In genomic region chr7:100087055-100087750, GRCh38 we compare ENCODE assay signal across 9 cellular contexts. TPM values are rescaled to one million over a fixed set of nuclear protein-coding genes. Genes with fewer than 3 reads are reported as not detected.
DNase-seq lines count a peak whose midpoint lies in the region; ATAC-seq and TF ChIP-seq lines count a peak whose summit lies in the region.
"Had no signal": no experiment of that assay in that cellular context is flagged by ENCODE, and none has a peak within 500 bp of the region (broad histone marks: within the 10 kb centered on the region; RNA-seq: fewer than 3 reads in every experiment).

No MANE protein-coding gene starts in this region.

- peaks cover 0 to 13% of the 10 kb centered on the region in 2 donors for H3K36me3 ChIP-seq in vagina

- H3K4me3 Mint-ChIP-seq in activated naive CD4-positive, alpha-beta T cell treated with anti-CD3 and anti-CD28 coated beads, Interleukin-2, amount 50 U/mL, for 24 hours: peak overlapping the region; percentile 57
- peak overlapping the region; percentile 32 for H3K4me3 Mint-ChIP-seq in activated T-helper 2 cell treated with anti-CD3 and anti-CD28 coated beads, Interferon-gamma antibody, Interleukin-2, Interleukin-4, amounts not matched to agents 10 μg/mL and 5 μg/mL and 100 μg/mL, durations not matched to agents 14 hours and 24 hours and 36 hours (ENCODE audit: low read depth)

- peak overlapping the region; percentile 94 for H3K27ac Mint-ChIP-seq in activated naive CD4-positive, alpha-beta T cell treated with anti-CD3 and anti-CD28 coated beads, Interleukin-2, amount 50 U/mL, for 24 hours
- H3K27ac Mint-ChIP-seq in activated T-helper 2 cell treated with anti-CD3 and anti-CD28 coated beads, Interferon-gamma antibody, Interleukin-2, Interleukin-4, amounts not matched to agents 10 μg/mL and 5 μg/mL and 100 μg/mL, durations not matched to agents 14 hours and 24 hours and 36 hours: no peak overlapping the region

- no peak overlapping the region for H3K4me3 ChIP-seq in vagina

- no peak for TF ChIP-seq CTCF in vagina (IDR thresholded peaks at IDR 0.05)

- H3K36me3 Mint-ChIP-seq in activated naive CD4-positive, alpha-beta T cell treated with anti-CD3 and anti-CD28 coated beads, Interleukin-2, amount 50 U/mL, for 24 hours: peaks cover 2% of the 10 kb centered on the region
- peaks cover 26% of the 10 kb centered on the region for H3K36me3 Mint-ChIP-seq in activated T-helper 2 cell treated with anti-CD3 and anti-CD28 coated beads, Interferon-gamma antibody, Interleukin-2, Interleukin-4, amounts not matched to agents 10 μg/mL and 5 μg/mL and 100 μg/mL, durations not matched to agents 14 hours and 24 hours and 36 hours (ENCODE audit: low read depth)

- peaks cover 34% of the 10 kb centered on the region for H3K4me1 Mint-ChIP-seq in activated naive CD4-positive, alpha-beta T cell treated with anti-CD3 and anti-CD28 coated beads, Interleukin-2, amount 50 U/mL, for 24 hours
- H3K4me1 Mint-ChIP-seq in activated T-helper 2 cell treated with anti-CD3 and anti-CD28 coated beads, Interferon-gamma antibody, Interleukin-2, Interleukin-4, amounts not matched to agents 10 μg/mL and 5 μg/mL and 100 μg/mL, durations not matched to agents 14 hours and 24 hours and 36 hours (ENCODE audit: low read depth): peaks cover 25% of the 10 kb centered on the region

- H3K27me3 Mint-ChIP-seq in activated naive CD4-positive, alpha-beta T cell treated with anti-CD3 and anti-CD28 coated beads, Interleukin-2, amount 50 U/mL, for 24 hours: no peaks in the 10 kb centered on the region
- H3K27me3 Mint-ChIP-seq in activated T-helper 2 cell treated with anti-CD3 and anti-CD28 coated beads, Interferon-gamma antibody, Interleukin-2, Interleukin-4, amounts not matched to agents 10 μg/mL and 5 μg/mL and 100 μg/mL, durations not matched to agents 14 hours and 24 hours and 36 hours (ENCODE audit: low read depth): peaks cover 2% of the 10 kb centered on the region

- intact Hi-C loops in activated T-helper 2 cell treated with anti-CD3 and anti-CD28 coated beads, Interferon-gamma antibody, Interleukin-2, Interleukin-4, amounts not matched to agents 10 μg/mL and 5 μg/mL and 100 μg/mL, durations not matched to agents 14 hours and 24 hours and 36 hours (cut with micrococcal nuclease): loop anchor here (10.0 kb wide), 1 partner anchor 462 kb away; no protein-coding TSS in a partner anchor
- intact Hi-C loops in vagina (cut with DNase I): no loop called here

- DNase-seq in activated naive CD4-positive, alpha-beta T cell (lab: John Stamatoyannopoulos, UW): no peak
- no peak for DNase-seq in activated T-helper 2 cell treated with anti-CD3 and anti-CD28 coated beads, Interferon-gamma antibody, Interleukin-2, Interleukin-4, amounts not matched to agents 10 μg/mL and 5 μg/mL and 100 μg/mL, durations not matched to agents 14 hours and 24 hours and 36 hours (ENCODE audit: low spot score)
- DNase-seq in islet precursor cell: peak; percentile 86
- no peak for DNase-seq in vagina (ENCODE audit: extremely low spot score in 2 of 2)
- no peak for DNase-seq in caudate nucleus (lab: John Stamatoyannopoulos, UW)
- DNase-seq: NCI-H1417 treated with DMSO at 0.1 percent for 48 hours had no signal

- H3K27me3 ChIP-seq in vagina: no peaks in the 10 kb centered on the region

- peak overlapping the region; percentile 88 for H3K27ac ChIP-seq in vagina
- H3K27ac ChIP-seq in caudate nucleus (ENCODE audit: low read depth, low read length): no peak overlapping the region

- no peak for ATAC-seq in GM18517 (IDR thresholded peaks at IDR 0.05; ENCODE audit: unreplicated experiment)
- ATAC-seq in HG02884 (IDR thresholded peaks at IDR 0.05; ENCODE audit: unreplicated experiment): no peak

- peaks cover 30% of the 10 kb centered on the region for H3K4me1 ChIP-seq in vagina

- TF ChIP-seq POLR2A in vagina (IDR thresholded peaks at IDR 0.05): no peak

- no peaks in the 10 kb centered on the region for H3K9me3 Mint-ChIP-seq in activated naive CD4-positive, alpha-beta T cell treated with anti-CD3 and anti-CD28 coated beads, Interleukin-2, amount 50 U/mL, for 24 hours
- H3K9me3 Mint-ChIP-seq in activated T-helper 2 cell treated with anti-CD3 and anti-CD28 coated beads, Interferon-gamma antibody, Interleukin-2, Interleukin-4, amounts not matched to agents 10 μg/mL and 5 μg/mL and 100 μg/mL, durations not matched to agents 14 hours and 24 hours and 36 hours: no peaks in the 10 kb centered on the region

- H3K9me3 ChIP-seq in vagina: no peaks in the 10 kb centered on the region

RNA-seq across cellular contexts. Expression of gene COPS6, which starts 1.6 kb away (rescaled TPM):
- total RNA-seq in activated T-helper 2 cell treated with anti-CD3 and anti-CD28 coated beads, Interferon-gamma antibody, Interleukin-2, Interleukin-4, amounts not matched to agents 10 μg/mL and 5 μg/mL and 100 μg/mL, durations not matched to agents 14 hours and 24 hours and 36 hours: 116 and 119 TPM in 2 replicates
- 59.9 TPM for total RNA-seq in vagina

RNA-seq across cellular contexts. Expression of gene ZNF3, which starts 5.7 kb away (rescaled TPM):
- total RNA-seq in activated T-helper 2 cell treated with anti-CD3 and anti-CD28 coated beads, Interferon-gamma antibody, Interleukin-2, Interleukin-4, amounts not matched to agents 10 μg/mL and 5 μg/mL and 100 μg/mL, durations not matched to agents 14 hours and 24 hours and 36 hours: 23.6 and 25.5 TPM in 2 replicates
- 16.7 TPM for total RNA-seq in vagina

RNA-seq across cellular contexts. Expression of gene MCM7, which starts 14.0 kb away (rescaled TPM):
- total RNA-seq in activated T-helper 2 cell treated with anti-CD3 and anti-CD28 coated beads, Interferon-gamma antibody, Interleukin-2, Interleukin-4, amounts not matched to agents 10 μg/mL and 5 μg/mL and 100 μg/mL, durations not matched to agents 14 hours and 24 hours and 36 hours: 383 and 389 TPM in 2 replicates
- 35.1 TPM for total RNA-seq in vagina

RNA-seq across cellular contexts. Expression of gene AP4M1, which starts 14.2 kb away (rescaled TPM):
- total RNA-seq in activated T-helper 2 cell treated with anti-CD3 and anti-CD28 coated beads, Interferon-gamma antibody, Interleukin-2, Interleukin-4, amounts not matched to agents 10 μg/mL and 5 μg/mL and 100 μg/mL, durations not matched to agents 14 hours and 24 hours and 36 hours: 12.2 and 16.4 TPM in 2 replicates
- 26.3 TPM for total RNA-seq in vagina

RNA-seq across cellular contexts. Expression of gene TAF6, which starts 32.0 kb away (rescaled TPM):
- total RNA-seq in activated T-helper 2 cell treated with anti-CD3 and anti-CD28 coated beads, Interferon-gamma antibody, Interleukin-2, Interleukin-4, amounts not matched to agents 10 μg/mL and 5 μg/mL and 100 μg/mL, durations not matched to agents 14 hours and 24 hours and 36 hours: 68.1 and 76.9 TPM in 2 replicates
- 54.3 TPM for total RNA-seq in vagina

Comparison
In these comparisons a context has a peak if more than half of its experiments do, and no peak if none do; other contexts are left out.
1. RNA of gene MCM7, which starts 14.0 kb away (total RNA-seq): 383 to 389 TPM in activated T-helper 2 cell treated with anti-CD3 and anti-CD28 coated beads, Interferon-gamma antibody, Interleukin-2, Interleukin-4, amounts not matched to agents 10 μg/mL and 5 μg/mL and 100 μg/mL, durations not matched to agents 14 hours and 24 hours and 36 hours; 35.1 TPM in vagina (single experiment); every median in the first group is over 10 times any median in the second.